ENCODE assay signal across 37 cellular contexts in genomic region chr9:80622508-80622907, GRCh38.
DNase-seq lines count a peak whose midpoint lies in the region; ATAC-seq, FAIRE-seq and TF ChIP-seq lines count a peak whose summit lies in the region.
"Had no signal": no experiment of that assay in that cellular context is flagged by ENCODE, and none has a peak within 500 bp of the region (broad histone marks: within the 10 kb centered on the region; RNA-seq: fewer than 3 reads in every experiment).

No MANE protein-coding gene starts in this region.

- no peaks in the 10 kb centered on the region for H3K4me1 Mint-ChIP-seq in natural killer cell treated with Interleukin-12 subunit alpha and Interleukin-12 subunit beta and Interleukin-15 and Interleukin-18, amount 100 ng/mL, for 72 hours (ENCODE audit: low read depth in 2 of 2)
- no peaks in the 10 kb centered on the region for H3K4me1 Mint-ChIP-seq in activated T-helper 17 cell treated with anti-CD3 and anti-CD28 coated beads, Interleukin-2, amount 50 U/mL, for 72 hours
- H3K4me1 Mint-ChIP-seq: B cell; CD14-positive monocyte; CD4-positive, alpha-beta memory T cell; CD4-positive, CD25-positive, alpha-beta regulatory T cell; CD8-positive, alpha-beta memory T cell had no signal

- TF ChIP-seq CTCF in HepG2 (CRISPR knock-in tag; IDR thresholded peaks at IDR 0.05) (no peak), right lobe of liver (IDR thresholded peaks at IDR 0.05) (no peak), HEK293 (tag by site-specific recombination; IDR thresholded peaks at IDR 0.05) (no peak), PC-9 (conservative IDR thresholded peaks at IDR 0.05) (no peak)

- DNase-seq in HepG2 (ENCODE audit: low spot score): no peak
- no peak for DNase-seq in right lobe of liver
- no peak for DNase-seq in H54 (ENCODE audit: insufficient read length, low spot score)
- no peak for DNase-seq in PC-9
- no peak for DNase-seq in natural killer cell treated with Interleukin-12 subunit alpha and Interleukin-12 subunit beta and Interleukin-15 and Interleukin-18, amount 100 ng/mL, for 72 hours (ENCODE audit: low spot score)
- DNase-seq in central memory CD4-positive, alpha-beta T cell: no peak
- DNase-seq: 8988T; ACHN; AML-193; BE2C; C1 segment of cervical spinal cord; Caco-2; Calu3; CD4-positive, alpha-beta memory T cell; CD4-positive, alpha-beta T cell; CD4-positive, CD25-positive, alpha-beta regulatory T cell; CD8-positive, alpha-beta memory T cell; CD8-positive, alpha-beta T cell; COR-L47; DMS 273 treated with DMSO at 0.1 percent for 48 hours; DMS153; DMS53; DMS79; DMS79 treated with DMSO at 0.1 percent for 48 hours; DND-41; EL had no signal

- BruUV-seq in HepG2 (replicated peaks; lab: Mats Ljungman, UMichigan): no TSS peak
- no TSS peak for BruUV-seq in PC-9 (replicated peaks; lab: Mats Ljungman, UMichigan)

- no peaks in the 10 kb centered on the region for H3K36me3 Mint-ChIP-seq in natural killer cell treated with Interleukin-12 subunit alpha and Interleukin-12 subunit beta and Interleukin-15 and Interleukin-18, amount 100 ng/mL, for 72 hours
- H3K36me3 Mint-ChIP-seq in activated T-helper 17 cell treated with anti-CD3 and anti-CD28 coated beads, Interleukin-2, amount 50 U/mL, for 72 hours (ENCODE audit: low read depth): no peaks in the 10 kb centered on the region
- H3K36me3 Mint-ChIP-seq: CD14-positive monocyte; CD4-positive, alpha-beta memory T cell; CD4-positive, CD25-positive, alpha-beta regulatory T cell; CD8-positive, alpha-beta memory T cell; CD8-positive, alpha-beta T cell had no signal

- no peak overlapping the region for H3K9ac ChIP-seq in HepG2 (ENCODE audit: insufficient read depth, low read depth, low read length)
- H3K9ac ChIP-seq: BLaER1; BLaER1 treated with 17β-estradiol and CSF1 and Interleukin-3, amounts not matched to agents 10 nM and 100 nM had no signal

- POLR2A ChIA-PET in HepG2 (lab: Yijun Ruan, JAX) (no interaction called here), HEK293 (lab: Yijun Ruan, JAX) (no interaction called here), PC-9 (lab: Charles Lee; ENCODE audit: unreplicated experiment) (no interaction called here)

- TF ChIP-seq EP300 in HepG2 (IDR thresholded peaks at IDR 0.05; ENCODE audit: low read depth in 2 of 2, low read length in 2 of 2) (no peak), HepG2 (CRISPR knock-in tag; IDR thresholded peaks at IDR 0.05; ENCODE audit: borderline replicate concordance) (no peak)

- in situ Hi-C loops in HepG2 (cut with HindIII; ENCODE audit: extremely low pct_ligation_motif_present, low pct_unique_long_range_greater_than_20kb): no loop called here

- no peak overlapping the region for H3K4me3 ChIP-seq in HepG2 (replicated peaks in 1 of 3; ENCODE audit: insufficient read depth in 1 of 3, low read depth in 2 of 3, low read length in 3 of 3)
- no peak overlapping the region for H3K4me3 ChIP-seq in right lobe of liver
- H3K4me3 ChIP-seq in HEK293 (ENCODE audit: low read depth, low read length): no peak overlapping the region
- H3K4me3 ChIP-seq in PC-9: no peak overlapping the region
- H3K4me3 ChIP-seq: A549; BLaER1; BLaER1 treated with 17β-estradiol and CSF1 and Interleukin-3, amounts not matched to agents 10 nM and 100 nM had no signal

- ATAC-seq in HepG2 (no peak), right lobe of liver (no peak)
- ATAC-seq in natural killer cell treated with Interleukin-12 subunit alpha and Interleukin-12 subunit beta and Interleukin-15 and Interleukin-18, amount 100 ng/mL, for 72 hours: no peak
- ATAC-seq in activated T-helper 17 cell treated with anti-CD3 and anti-CD28 coated beads, Interleukin-2, amount 50 U/mL, for 72 hours (replicated peaks): no peak
- ATAC-seq: A549; CD8-positive, alpha-beta T cell had no signal

- H3K4me2 ChIP-seq in HepG2 (ENCODE audit: low read depth, low read length): no peak overlapping the region
- no peak overlapping the region for H3K4me2 ChIP-seq in PC-9
- H3K4me2 ChIP-seq: A549; BLaER1; BLaER1 treated with 17β-estradiol and CSF1 and Interleukin-3, amounts not matched to agents 10 nM and 100 nM had no signal

- H3F3A ChIP-seq in PC-9 (ENCODE audit: insufficient read depth, low read depth): no peaks in the 10 kb centered on the region

- H2AFZ ChIP-seq in HepG2 (ENCODE audit: low read length) (no peak overlapping the region), PC-9 (0 out of 2 replicates have a peak overlapping the region, but pooled peaks have one; percentile 3)

- H4K20me1 ChIP-seq in HepG2 (ENCODE audit: insufficient read depth, low read length) (no peaks in the 10 kb centered on the region), PC-9 (ENCODE audit: insufficient read depth) (no peaks in the 10 kb centered on the region)
- H4K20me1 ChIP-seq: BLaER1; BLaER1 treated with 17β-estradiol and CSF1 and Interleukin-3, amounts not matched to agents 10 nM and 100 nM had no signal

- peaks cover 17% of the 10 kb centered on the region for H3K9me3 Mint-ChIP-seq in natural killer cell treated with Interleukin-12 subunit alpha and Interleukin-12 subunit beta and Interleukin-15 and Interleukin-18, amount 100 ng/mL, for 72 hours
- peaks cover 20% of the 10 kb centered on the region for H3K9me3 Mint-ChIP-seq in activated T-helper 17 cell treated with anti-CD3 and anti-CD28 coated beads, Interleukin-2, amount 50 U/mL, for 72 hours
- H3K9me3 Mint-ChIP-seq: CD4-positive, alpha-beta T cell had no signal

- no peaks in the 10 kb centered on the region for H3K79me2 ChIP-seq in HepG2 (ENCODE audit: insufficient read depth, low read length)
- H3K79me2 ChIP-seq in PC-9 (ENCODE audit: low read depth): no peaks in the 10 kb centered on the region

- H3K4me3 Mint-ChIP-seq in natural killer cell treated with Interleukin-12 subunit alpha and Interleukin-12 subunit beta and Interleukin-15 and Interleukin-18, amount 100 ng/mL, for 72 hours: no peak overlapping the region
- H3K4me3 Mint-ChIP-seq in activated T-helper 17 cell treated with anti-CD3 and anti-CD28 coated beads, Interleukin-2, amount 50 U/mL, for 72 hours: no peak overlapping the region
- H3K4me3 Mint-ChIP-seq: B cell; CD14-positive monocyte; CD4-positive, alpha-beta memory T cell; CD4-positive, alpha-beta T cell; CD4-positive, CD25-positive, alpha-beta regulatory T cell; CD8-positive, alpha-beta memory T cell; CD8-positive, alpha-beta T cell had no signal

- FAIRE-seq in HepG2 (lab: Jason Lieb, UNC) (no peak), H54 (lab: Jason Lieb, UNC) (peak; percentile 11)
- FAIRE-seq: A204.1, A549, D721Med had no signal

- H3K27ac Mint-ChIP-seq in natural killer cell treated with Interleukin-12 subunit alpha and Interleukin-12 subunit beta and Interleukin-15 and Interleukin-18, amount 100 ng/mL, for 72 hours: no peak overlapping the region
- H3K27ac Mint-ChIP-seq in activated T-helper 17 cell treated with anti-CD3 and anti-CD28 coated beads, Interleukin-2, amount 50 U/mL, for 72 hours: no peak overlapping the region
- H3K27ac Mint-ChIP-seq: B cell; CD14-positive monocyte; CD4-positive, alpha-beta memory T cell; CD4-positive, alpha-beta T cell; CD4-positive, CD25-positive, alpha-beta regulatory T cell; CD8-positive, alpha-beta memory T cell; CD8-positive, alpha-beta T cell had no signal

- WGBS in HepG2 (ENCODE audit: low lambda C conversion rate): 0% methylated on average over 1 of the region's 1 CpG
- WGBS in right lobe of liver (ENCODE audit: insufficient coverage, low coverage, low lambda C conversion rate, missing lambda C conversion rate): 17% methylated on average over 1 of the region's 1 CpG

- H3K36me3 ChIP-seq in HepG2 (replicated peaks in 1 of 2; ENCODE audit: control insufficient read depth in 1 of 2, insufficient read depth in 2 of 2, low read length in 2 of 2) (no peaks in the 10 kb centered on the region), right lobe of liver (no peaks in the 10 kb centered on the region), HEK293 (ENCODE audit: control insufficient read depth in 2 of 2, insufficient read depth in 1 of 2, low read length in 2 of 2) (no peaks in the 10 kb centered on the region), PC-9 (ENCODE audit: low read depth) (no peaks in the 10 kb centered on the region)
- H3K36me3 ChIP-seq: BE2C; BLaER1; BLaER1 treated with 17β-estradiol and CSF1 and Interleukin-3, amounts not matched to agents 10 nM and 100 nM had no signal

- H3K27me3 Mint-ChIP-seq in natural killer cell treated with Interleukin-12 subunit alpha and Interleukin-12 subunit beta and Interleukin-15 and Interleukin-18, amount 100 ng/mL, for 72 hours: no peaks in the 10 kb centered on the region
- H3K27me3 Mint-ChIP-seq in activated T-helper 17 cell treated with anti-CD3 and anti-CD28 coated beads, Interleukin-2, amount 50 U/mL, for 72 hours: no peaks in the 10 kb centered on the region
- H3K27me3 Mint-ChIP-seq: B cell; CD4-positive, alpha-beta memory T cell; CD4-positive, alpha-beta T cell; CD4-positive, CD25-positive, alpha-beta regulatory T cell; CD8-positive, alpha-beta memory T cell had no signal

- H3K27me3 ChIP-seq in HepG2 (ENCODE audit: control insufficient read depth in 1 of 2, insufficient read depth in 2 of 2, low read length in 2 of 2): no peaks in the 10 kb centered on the region
- H3K27me3 ChIP-seq in right lobe of liver: no peaks in the 10 kb centered on the region
- no peaks in the 10 kb centered on the region for H3K27me3 ChIP-seq in PC-9 (ENCODE audit: insufficient read depth, low read depth)
- H3K27me3 ChIP-seq: BE2C; BLaER1; BLaER1 treated with 17β-estradiol and CSF1 and Interleukin-3, amounts not matched to agents 10 nM and 100 nM had no signal

- H3K9me2 ChIP-seq in PC-9 (ENCODE audit: insufficient read depth): no peaks in the 10 kb centered on the region

- CTCF ChIA-PET in HepG2 (lab: Yijun Ruan, JAX; ENCODE audit: low intra/inter-chr PET ratio, low total read pairs) (no interaction called here), HEK293 (lab: Yijun Ruan, JAX) (interaction anchor here (0.6 kb wide), 2 partner anchors 18 to 1453 kb away, joined by 3 read pairs; no protein-coding TSS in a partner anchor), PC-9 (lab: Charles Lee) (no interaction called here)

- H3K9me3 ChIP-seq in HepG2 (ENCODE audit: low read length): peaks cover 16% of the 10 kb centered on the region
- no peaks in the 10 kb centered on the region for H3K9me3 ChIP-seq in right lobe of liver
- H3K9me3 ChIP-seq in HEK293 (ENCODE audit: control insufficient read depth, insufficient read depth, low read depth, low read length): no peaks in the 10 kb centered on the region
- no peaks in the 10 kb centered on the region; the same call in 1 of the 2 replicates for H3K9me3 ChIP-seq in PC-9 (ENCODE audit: insufficient read depth, low read depth)
- H3K9me3 ChIP-seq: A549; BE2C; BLaER1; BLaER1 treated with 17β-estradiol and CSF1 and Interleukin-3, amounts not matched to agents 10 nM and 100 nM; Caco-2 had no signal

- TF ChIP-seq POLR2A in HepG2 (IDR thresholded peaks at IDR 0.05; ENCODE audit: insufficient read depth in 1 of 2, low read depth in 2 of 2, low read length in 2 of 2): no peak
- TF ChIP-seq POLR2A in right lobe of liver (IDR thresholded peaks at IDR 0.05): no peak
- no peak for TF ChIP-seq POLR2A in H54 (IDR thresholded peaks at IDR 0.05; ENCODE audit: low read depth, low read length)

- TF ChIP-seq RAD21 in HepG2 (CRISPR knock-in tag; IDR thresholded peaks at IDR 0.05): no peak

- no peak overlapping the region for H3K27ac ChIP-seq in HepG2 (ENCODE audit: extremely low read length, insufficient read depth, low read length)
- H3K27ac ChIP-seq in right lobe of liver: no peak overlapping the region
- no peak overlapping the region for H3K27ac ChIP-seq in HEK293 (ENCODE audit: extremely low read depth, low read depth, low read length)
- H3K27ac ChIP-seq in PC-9: no peak overlapping the region
- H3K27ac ChIP-seq: 22Rv1; A549; BLaER1; BLaER1 treated with 17β-estradiol and CSF1 and Interleukin-3, amounts not matched to agents 10 nM and 100 nM; C4-2B had no signal

- intact Hi-C loops in HepG2 (cut with micrococcal nuclease; ENCODE audit: unreplicated experiment) (no loop called here), right lobe of liver (cut with DNase I) (no loop called here), PC-9 (cut with micrococcal nuclease; ENCODE audit: unreplicated experiment) (no loop called here)

- no peaks in the 10 kb centered on the region for H3K4me1 ChIP-seq in HepG2 (ENCODE audit: insufficient read depth, low read length)
- H3K4me1 ChIP-seq in right lobe of liver: no peaks in the 10 kb centered on the region
- no peaks in the 10 kb centered on the region for H3K4me1 ChIP-seq in HEK293 (ENCODE audit: control insufficient read depth, insufficient read depth, low read length)
- H3K4me1 ChIP-seq in PC-9 (replicated peaks; ENCODE audit: insufficient read depth): no peaks in the 10 kb centered on the region
- H3K4me1 ChIP-seq: A549; BE2C; BLaER1; BLaER1 treated with 17β-estradiol and CSF1 and Interleukin-3, amounts not matched to agents 10 nM and 100 nM; Caco-2 had no signal

Comparison
In these comparisons a context has a peak if more than half of its experiments do, and no peak if none do; other contexts are left out.
1. Of the 63 proteins assayed by ChIP-seq in both HepG2 and HEK293: peak only in HepG2: none; only in HEK293: ATF2; in both: none; in neither: 62.